ENCODE assay signal across 2 cellular contexts in genomic region chr2:106191511-106192016, GRCh38.
TF ChIP-seq lines count a peak whose summit lies in the region.

No MANE protein-coding gene starts in this region.

TF ChIP-seq in neural cell, 6 proteins besides CTCF, POLR2A, EP300 and RAD21 (continued from another document):
- no peak for TF ChIP-seq REST (IDR thresholded peaks at IDR 0.05; ENCODE audit: borderline replicate concordance)
- TF ChIP-seq POLR2AphosphoS5 (IDR thresholded peaks at IDR 0.05), result no peak
- no peak for TF ChIP-seq TAF1 (IDR thresholded peaks at IDR 0.05; ENCODE audit: low read depth)
- TF ChIP-seq EZH2 (IDR thresholded peaks at IDR 0.05; ENCODE audit: borderline replicate concordance, insufficient read depth, low read length, poor library complexity, severe bottlenecking), result no peak
TF ChIP-seq in neural cell: peak in this region for 0.

TF ChIP-seq in SK-N-SH treated with all-trans-retinoic acid at 6 μM for 48 hours, 23 proteins besides CTCF, POLR2A, EP300 and RAD21 (continued from another document):
- TF ChIP-seq TSHZ2 (CRISPR knock-in tag; IDR thresholded peaks at IDR 0.05) (no peak), ISL1 (CRISPR knock-in tag; IDR thresholded peaks at IDR 0.05) (no peak), SNAI2 (CRISPR knock-in tag; IDR thresholded peaks at IDR 0.05) (no peak), POU6F1 (CRISPR knock-in tag; IDR thresholded peaks at IDR 0.05; ENCODE audit: borderline replicate concordance, low read depth) (no peak), ARNTL (CRISPR knock-in tag; IDR thresholded peaks at IDR 0.05; ENCODE audit: borderline replicate concordance, low read depth) (no peak), PATZ1 (CRISPR knock-in tag; IDR thresholded peaks at IDR 0.05; ENCODE audit: borderline replicate concordance) (no peak), BACH2 (CRISPR knock-in tag; IDR thresholded peaks at IDR 0.05; ENCODE audit: borderline replicate concordance) (no peak), PPARA (CRISPR knock-in tag; IDR thresholded peaks at IDR 0.05; ENCODE audit: borderline replicate concordance) (no peak), RARB (CRISPR knock-in tag; IDR thresholded peaks at IDR 0.05) (no peak), ZFP3 (CRISPR knock-in tag; IDR thresholded peaks at IDR 0.05) (no peak)
